ENCODE assay signal across 17 cellular contexts in genomic region chr10:47036771-47037170, GRCh38.
A peak's percentile ranks its signal among the peaks of the same experiment; 100 is the strongest.
DNase-seq lines count a peak whose midpoint lies in the region; ATAC-seq and TF ChIP-seq lines count a peak whose summit lies in the region.
"Had no signal": no experiment of that assay in that cellular context is flagged by ENCODE, and none has a peak within 500 bp of the region (broad histone marks: within the 10 kb centered on the region; RNA-seq: fewer than 3 reads in every experiment).

No MANE protein-coding gene starts in this region.

- H3K18ac ChIP-seq in neuronal stem cell (ENCODE audit: low read length): no peak overlapping the region

- ATAC-seq in upper lobe of right lung: no peak

- no peak overlapping the region for H3K9ac ChIP-seq in neuronal stem cell (ENCODE audit: low read depth, low read length, poor library complexity)
- H3K9ac ChIP-seq: BLaER1 had no signal

- H3K27me3 ChIP-seq in right atrium auricular region: no peaks in the 10 kb centered on the region
- peaks cover 0 to 17% (median 0%) of the 10 kb centered on the region in 3 experiments for H3K27me3 ChIP-seq in neuronal stem cell (ENCODE audit: control insufficient read depth in 3 of 3, insufficient read depth in 3 of 3, low read depth in 1 of 3, low read length in 3 of 3)
- no peaks in the 10 kb centered on the region for H3K27me3 ChIP-seq in upper lobe of right lung
- H3K27me3 ChIP-seq: BLaER1 had no signal

- WGBS in neuronal stem cell (ENCODE audit: extremely low coverage in 2 of 2, insufficient read length in 2 of 2, insufficient replicate concordance in 1 of 2), 2 donors: no CpG with 5 or more reads among the region's 7 CpGs

- H3K36me3 ChIP-seq in right atrium auricular region (no peaks in the 10 kb centered on the region), neuronal stem cell (replicated peaks in 1 of 2; ENCODE audit: control insufficient read depth in 2 of 2, insufficient read depth in 2 of 2, low read length in 2 of 2) (no peaks in the 10 kb centered on the region), upper lobe of right lung (no peaks in the 10 kb centered on the region)
- H3K36me3 ChIP-seq: BLaER1 had no signal

- DNase-seq in activated effector memory CD4-positive, alpha-beta T cell treated with anti-CD3 and anti-CD28 coated beads, Interleukin-2, amount 50 U/mL, for 16 hours: peak; percentile 17
- no peak for DNase-seq in activated effector memory CD4-positive, alpha-beta T cell treated with Interleukin-2 at 50 U/mL for 16 hours
- DNase-seq in cardiac septum (ENCODE audit: low spot score) (peak; percentile 54), right atrium auricular region (ENCODE audit: low spot score) (no peak), neuronal stem cell (ENCODE audit: low spot score) (no peak), upper lobe of right lung (peak; percentile 34), SW 1271 (lab: John Stamatoyannopoulos, UW) (no peak), cerebellum (ENCODE audit: low spot score) (no peak)
- DNase-seq: 8988T; AML-193; CD8-positive, alpha-beta memory T cell; DND-41; GDM1; GOT3; H9 had no signal

- TF ChIP-seq CTCF in right atrium auricular region (IDR thresholded peaks at IDR 0.05) (no peak), upper lobe of right lung (IDR thresholded peaks at IDR 0.05) (no peak)

- no peak overlapping the region for H3K4me2 ChIP-seq in neuronal stem cell (ENCODE audit: insufficient read depth, low read length, poor library complexity, severe bottlenecking)
- H3K4me2 ChIP-seq: BLaER1 had no signal

- no peak overlapping the region for H3K23ac ChIP-seq in neuronal stem cell (ENCODE audit: low read depth, low read length, poor library complexity)

- H3K4ac ChIP-seq in neuronal stem cell (ENCODE audit: low read length): no peak overlapping the region

- H3K4me1 ChIP-seq in right atrium auricular region (peaks cover 0 to 9% of the 10 kb centered on the region in 2 donors), neuronal stem cell (ENCODE audit: control insufficient read depth in 2 of 2, insufficient read depth in 1 of 2, low read depth in 1 of 2, low read length in 2 of 2) (peaks cover 0 to 8% of the 10 kb centered on the region in 2 donors), upper lobe of right lung (no peaks in the 10 kb centered on the region)

- H2BK15ac ChIP-seq in neuronal stem cell (ENCODE audit: low read length): peak overlapping the region; percentile 39

- no peak overlapping the region for H2AK5ac ChIP-seq in neuronal stem cell (ENCODE audit: low read depth, low read length)

- no peak overlapping the region for H4K8ac ChIP-seq in neuronal stem cell (ENCODE audit: low read depth, low read length)

- H3K79me1 ChIP-seq in neuronal stem cell (ENCODE audit: low read depth, low read length): no peaks in the 10 kb centered on the region

- no peak overlapping the region for H2AFZ ChIP-seq in neuronal stem cell (ENCODE audit: low read length)

- no peak overlapping the region for H2BK12ac ChIP-seq in neuronal stem cell (ENCODE audit: low read length)

- H2BK120ac ChIP-seq in neuronal stem cell (ENCODE audit: low read depth, low read length): no peak overlapping the region

- H3K27ac ChIP-seq in right atrium auricular region (no peak overlapping the region), neuronal stem cell (replicated peaks; ENCODE audit: low read length) (no peak overlapping the region), upper lobe of right lung (no peak overlapping the region)
- H3K27ac ChIP-seq: BLaER1 had no signal

- H3K4me3 ChIP-seq in right atrium auricular region: no peak overlapping the region
- H3K4me3 ChIP-seq in neuronal stem cell (ENCODE audit: low read length in 2 of 2): no peak overlapping the region
- no peak overlapping the region for H3K4me3 ChIP-seq in upper lobe of right lung
- H3K4me3 ChIP-seq: BLaER1 had no signal

- intact Hi-C loops in cardiac septum (cut with DNase I): no loop called here
- intact Hi-C loops in upper lobe of right lung (cut with DNase I): no loop called here

- peak overlapping the region; percentile 21 for H2BK5ac ChIP-seq in neuronal stem cell (ENCODE audit: low read length)

- no peak overlapping the region for H3K14ac ChIP-seq in neuronal stem cell (ENCODE audit: low read length)

- no peaks in the 10 kb centered on the region for H3K9me3 ChIP-seq in right atrium auricular region
- no peaks in the 10 kb centered on the region for H3K9me3 ChIP-seq in neuronal stem cell (replicated peaks in 1 of 2; ENCODE audit: control insufficient read depth in 2 of 2, insufficient read depth in 1 of 2, low read depth in 1 of 2, low read length in 2 of 2)
- H3K9me3 ChIP-seq in upper lobe of right lung: no peaks in the 10 kb centered on the region
- H3K9me3 ChIP-seq: BLaER1, Caco-2 had no signal

- no peak overlapping the region for H4K91ac ChIP-seq in neuronal stem cell (ENCODE audit: low read depth, low read length, poor library complexity)

Comparison
In these comparisons a context has a peak if more than half of its experiments do, and no peak if none do; other contexts are left out.
1. DNase-seq: peak in activated effector memory CD4-positive, alpha-beta T cell treated with anti-CD3 and anti-CD28 coated beads, Interleukin-2, amount 50 U/mL, for 16 hours (single experiment), cardiac septum (single experiment) and upper lobe of right lung (single experiment); none in activated effector memory CD4-positive, alpha-beta T cell treated with Interleukin-2 at 50 U/mL for 16 hours (single experiment), right atrium auricular region (single experiment), neuronal stem cell (single experiment), SW 1271 (0 of 2) and cerebellum (single experiment).